ENCODE assay signal across 9 cellular contexts in the genomic region with DNA sequence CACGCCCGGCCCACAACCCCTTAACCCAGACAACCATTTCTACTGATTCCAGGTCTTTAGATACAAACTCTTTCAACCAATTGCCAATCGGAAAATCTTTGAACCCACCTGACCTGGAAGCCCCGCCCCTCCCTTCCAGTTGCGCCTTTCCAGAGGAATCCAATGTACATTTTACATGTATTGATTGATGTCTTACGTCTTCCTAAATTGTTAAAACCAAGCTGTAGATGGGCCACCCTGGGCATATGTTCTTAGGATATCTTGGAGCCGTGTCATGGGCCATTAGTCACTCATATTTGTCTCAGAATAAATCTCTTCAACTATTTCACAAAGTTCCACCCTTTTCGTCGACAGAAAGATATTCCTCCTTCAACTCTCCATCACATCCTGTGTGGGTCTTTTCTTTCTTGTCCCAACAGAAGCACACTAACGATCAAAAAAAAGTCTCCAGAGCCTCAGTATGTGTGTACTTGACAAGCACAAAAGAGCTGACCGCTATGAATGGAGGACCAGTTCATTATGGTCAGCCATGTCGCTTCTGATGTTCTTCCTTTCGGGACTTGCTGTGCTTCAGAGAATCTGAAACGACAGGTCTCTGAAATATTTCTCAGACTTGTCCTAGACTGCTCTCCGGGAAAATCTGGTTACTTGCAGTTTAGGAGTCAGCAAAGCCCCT. TPM values are rescaled to one million over a fixed set of nuclear protein-coding genes. Genes with fewer than 3 reads are reported as not detected.
DNase-seq lines count a peak whose midpoint lies in the region; ATAC-seq, FAIRE-seq and TF ChIP-seq lines count a peak whose summit lies in the region.
"Had no signal": no experiment of that assay in that cellular context is flagged by ENCODE, and none has a peak within 500 bp of the region (broad histone marks: within the 10 kb centered on the region; RNA-seq: fewer than 3 reads in every experiment).

No MANE protein-coding gene starts in this region.

- peaks cover 41 to 65% of the 10 kb centered on the region in 2 donors for H3K36me3 Mint-ChIP-seq in activated naive CD4-positive, alpha-beta T cell treated with anti-CD3 and anti-CD28 coated beads, Interleukin-2, amount 50 U/mL, for 72 hours

- H3K9me3 ChIP-seq in kidney (ENCODE audit: control insufficient read depth in 1 of 2, low read length in 2 of 2): no peaks in the 10 kb centered on the region
- H3K9me3 ChIP-seq in thoracic aorta: peaks cover 6% of the 10 kb centered on the region

- peaks cover 13 to 37% of the 10 kb centered on the region in 2 donors for H3K9me3 Mint-ChIP-seq in activated naive CD4-positive, alpha-beta T cell treated with anti-CD3 and anti-CD28 coated beads, Interleukin-2, amount 50 U/mL, for 72 hours

- H3K27me3 ChIP-seq in thoracic aorta (replicated peaks; ENCODE audit: insufficient read depth): no peaks in the 10 kb centered on the region

- H3K4me3 ChIP-seq in kidney (ENCODE audit: low read length in 2 of 2) (peak overlapping the region; percentile 83 to 96), thoracic aorta (peak overlapping the region; percentile 87)

- intact Hi-C loops in kidney (cut with DNase I): no loop called here

- H3K27ac Mint-ChIP-seq in activated naive CD4-positive, alpha-beta T cell treated with anti-CD3 and anti-CD28 coated beads, Interleukin-2, amount 50 U/mL, for 72 hours: peak overlapping the region; percentile 94 to 96

- H3K36me3 ChIP-seq in kidney (ENCODE audit: control insufficient read depth in 1 of 2, insufficient read depth in 2 of 2, low read length in 2 of 2): peaks cover 4 to 6% of the 10 kb centered on the region in 2 donors
- H3K36me3 ChIP-seq in thoracic aorta: peaks cover 8% of the 10 kb centered on the region

- ATAC-seq in HG03039 (IDR thresholded peaks at IDR 0.05; ENCODE audit: unreplicated experiment) (peak; percentile 7), thoracic aorta (ENCODE audit: insufficient number of reproducible peaks, low FRiP score, low read depth) (no peak)
- peak; percentile 4 to 17 for ATAC-seq in activated naive CD4-positive, alpha-beta T cell treated with anti-CD3 and anti-CD28 coated beads, Interleukin-2, amount 50 U/mL, for 72 hours

- H3K27ac ChIP-seq in kidney (ENCODE audit: low read depth in 2 of 2, low read length in 2 of 2): no peak overlapping the region
- H3K27ac ChIP-seq in thoracic aorta: no peak overlapping the region

- DNase-seq in NCI-H748 (lab: John Stamatoyannopoulos, UW; ENCODE audit: unreplicated experiment) (peak; percentile 83), NCI-H748 treated with DMSO at 0.1 percent for 48 hours (lab: John Stamatoyannopoulos, UW) (no peak), kidney (no peak), thoracic aorta (ENCODE audit: low spot score) (no peak), AG20443 (ENCODE audit: low spot score) (no peak), NCI-H1436 (lab: John Stamatoyannopoulos, UW) (no peak)
- no peak for DNase-seq in activated naive CD4-positive, alpha-beta T cell treated with anti-CD3 and anti-CD28 coated beads, Interleukin-2, amount 50 U/mL, for 72 hours (ENCODE audit: low spot score in 2 of 2)

- FAIRE-seq in kidney (lab: Jason Lieb, UNC): no peak

- TF ChIP-seq CTCF in kidney (IDR thresholded peaks at IDR 0.05; ENCODE audit: borderline replicate concordance, extremely low read depth, insufficient read depth) (no peak), thoracic aorta (IDR thresholded peaks at IDR 0.05) (no peak)

- H3K9ac ChIP-seq in kidney (ENCODE audit: low read length in 2 of 2): peak overlapping the region; percentile 0 to 31

- peaks cover 10 to 12% of the 10 kb centered on the region in 2 donors for H3K4me1 ChIP-seq in kidney (ENCODE audit: control insufficient read depth in 1 of 2, insufficient read depth in 1 of 2, low read depth in 1 of 2, low read length in 2 of 2)
- H3K4me1 ChIP-seq in thoracic aorta (ENCODE audit: control insufficient read depth in 1 of 2, low read depth in 2 of 2): peaks cover 15 to 20% of the 10 kb centered on the region in 2 donors

RNA-seq across cellular contexts. Expression of a gene that starts 0.6 kb away (rescaled TPM):
- total RNA-seq in activated naive CD4-positive, alpha-beta T cell treated with anti-CD3 and anti-CD28 coated beads, Interleukin-2, amount 50 U/mL, for 72 hours: 10 to 100 TPM; 11.8 to 15.9 TPM
- total RNA-seq in kidney (14.2 TPM), thoracic aorta (10 to 100 TPM in 1 of 2 donors, 1 to 10 TPM in 1; 3.0 to 19.2 TPM)
- polyA plus RNA-seq in kidney (ENCODE audit: insufficient read depth, low read depth, low replicate concordance): 9.9 TPM

RNA-seq across cellular contexts. Expression of a gene that starts 22.4 kb away (rescaled TPM):
- total RNA-seq in activated naive CD4-positive, alpha-beta T cell treated with anti-CD3 and anti-CD28 coated beads, Interleukin-2, amount 50 U/mL, for 72 hours: under 1 TPM; 0.14 to 0.36 TPM
- total RNA-seq in kidney (1.7 TPM), thoracic aorta (1 to 10 TPM in 1 of 2 donors, under 1 TPM in 1; 0.95 to 1.5 TPM)
- polyA plus RNA-seq in kidney (ENCODE audit: insufficient read depth, low read depth, low replicate concordance): 0.41 TPM
- total RNA-seq: Daoy had no signal

RNA-seq across cellular contexts. Expression of a gene that starts 23.6 kb away (rescaled TPM):
- 1 to 10 TPM; 8.0 to 9.1 TPM for total RNA-seq in activated naive CD4-positive, alpha-beta T cell treated with anti-CD3 and anti-CD28 coated beads, Interleukin-2, amount 50 U/mL, for 72 hours
- total RNA-seq in kidney (17.7 TPM), thoracic aorta (10 to 100 TPM; 11.2 to 17.5 TPM)
- 3.6 TPM for polyA plus RNA-seq in kidney (ENCODE audit: insufficient read depth, low read depth, low replicate concordance)

RNA-seq across cellular contexts. Expression of a gene that starts 42.8 kb away (rescaled TPM):
- total RNA-seq in activated naive CD4-positive, alpha-beta T cell treated with anti-CD3 and anti-CD28 coated beads, Interleukin-2, amount 50 U/mL, for 72 hours: 1 to 10 TPM; 4.1 to 7.8 TPM
- total RNA-seq in kidney: 20.0 TPM
- 3.1 TPM for polyA plus RNA-seq in kidney (ENCODE audit: insufficient read depth, low read depth, low replicate concordance)
- 1 to 10 TPM; 2.7 to 6.6 TPM for total RNA-seq in thoracic aorta

RNA-seq across cellular contexts. Expression of a gene that starts 44.9 kb away (rescaled TPM):
- 10 to 100 TPM; 22.8 to 31.5 TPM for total RNA-seq in activated naive CD4-positive, alpha-beta T cell treated with anti-CD3 and anti-CD28 coated beads, Interleukin-2, amount 50 U/mL, for 72 hours
- total RNA-seq in kidney (26.1 TPM), thoracic aorta (10 to 100 TPM; 48.2 to 49.1 TPM)
- polyA plus RNA-seq in kidney (ENCODE audit: insufficient read depth, low read depth, low replicate concordance): 4.7 TPM
